8 cellular contexts compared by ENCODE assay signal in genomic region chr9:128067622-128067897, GRCh38. TPM values are rescaled to one million over a fixed set of nuclear protein-coding genes. Genes with fewer than 3 reads are reported as not detected.
A peak's percentile ranks its signal among the peaks of the same experiment; 100 is the strongest.
DNase-seq lines count a peak whose midpoint lies in the region; ATAC-seq and TF ChIP-seq lines count a peak whose summit lies in the region.

No MANE protein-coding gene starts in this region.

- H4K20me1 ChIP-seq in DOHH2 (ENCODE audit: control insufficient read depth, insufficient read depth, low read depth, low read length), result no peaks in the 10 kb centered on the region

- peaks cover 20% of the 10 kb centered on the region for H3F3A ChIP-seq in DOHH2 (ENCODE audit: control insufficient read depth, insufficient read depth)

- H3K27ac ChIP-seq in DOHH2 (ENCODE audit: low read depth, low read length) (peak overlapping the region; percentile 94), RWPE2 (ENCODE audit: poor library complexity, severe bottlenecking) (peak overlapping the region; percentile 86)

- no peaks in the 10 kb centered on the region for H3K9me3 ChIP-seq in DOHH2 (ENCODE audit: control insufficient read depth, insufficient read depth, low read length)
- H3K9me3 ChIP-seq in RWPE2 (ENCODE audit: severe bottlenecking), result no peaks in the 10 kb centered on the region

- no peaks in the 10 kb centered on the region for H3K9me2 ChIP-seq in DOHH2 (replicated peaks; ENCODE audit: control insufficient read depth, low read length)

- peak overlapping the region; percentile 96 for H3K4me3 ChIP-seq in DOHH2 (ENCODE audit: low read length)
- peak overlapping the region; percentile 55 for H3K4me3 ChIP-seq in RWPE2 (ENCODE audit: severe bottlenecking)
- H3K4me3 ChIP-seq in foreskin fibroblast (ENCODE audit: low read depth in 1 of 2, low read length in 2 of 2), result peak overlapping the region; percentile 53 to 91
- H3K4me3 ChIP-seq in skeletal muscle cell (ENCODE audit: low read depth, low read length), result peak overlapping the region; percentile 80

- DNase-seq in RWPE2 (ENCODE audit: low spot score) (no peak), foreskin fibroblast (no peak), skeletal muscle cell (ENCODE audit: low read depth) (no peak), HPDE6-E6E7 (ENCODE audit: extremely low spot score) (no peak), mucosa of gallbladder (ENCODE audit: low spot score) (no peak)
- no peak for DNase-seq in effector CD4-positive, alpha-beta T cell

- ATAC-seq in RWPE2 (ENCODE audit: low read depth), result no peak
- ATAC-seq in HG02981 (IDR thresholded peaks at IDR 0.05; ENCODE audit: unreplicated experiment), result no peak

- H3K27me3 ChIP-seq in DOHH2 (ENCODE audit: control insufficient read depth, low read length), result no peaks in the 10 kb centered on the region
- no peaks in the 10 kb centered on the region for H3K27me3 ChIP-seq in RWPE2 (ENCODE audit: insufficient read depth, poor library complexity, severe bottlenecking)

- TF ChIP-seq CTCF in DOHH2 (IDR thresholded peaks at IDR 0.05; ENCODE audit: low read depth, low read length, poor library complexity, severe bottlenecking), result no peak
- no peak for TF ChIP-seq CTCF in RWPE2 (IDR thresholded peaks at IDR 0.05; ENCODE audit: poor library complexity, severe bottlenecking)
- no peak for TF ChIP-seq CTCF in foreskin fibroblast (IDR thresholded peaks at IDR 0.05; ENCODE audit: low read depth, low read length)

- peaks cover 49% of the 10 kb centered on the region for H3K4me1 ChIP-seq in DOHH2 (ENCODE audit: control insufficient read depth, low read length)
- peaks cover 20% of the 10 kb centered on the region for H3K4me1 ChIP-seq in RWPE2 (ENCODE audit: insufficient read depth, poor library complexity, severe bottlenecking)

- peaks cover 12% of the 10 kb centered on the region for H3K36me3 ChIP-seq in DOHH2 (ENCODE audit: control insufficient read depth, low read length)
- H3K36me3 ChIP-seq in RWPE2 (ENCODE audit: low read depth), result no peaks in the 10 kb centered on the region

- peak overlapping the region; percentile 98 for H3K4me2 ChIP-seq in DOHH2 (ENCODE audit: low read length)

- peaks cover 57% of the 10 kb centered on the region for H3K79me2 ChIP-seq in DOHH2 (ENCODE audit: control insufficient read depth, low read length)

RNA-seq across cellular contexts. Expression of gene NAIF1, which starts 0.4 kb away (rescaled TPM):
- 12.0 TPM for total RNA-seq in mucosa of gallbladder

RNA-seq across cellular contexts. Expression of gene SLC25A25, which starts 0.5 kb away (rescaled TPM):
- total RNA-seq in mucosa of gallbladder, result 77.7 TPM

RNA-seq across cellular contexts. Expression of gene PTGES2, which starts 60.0 kb away (rescaled TPM):
- 61.5 TPM for total RNA-seq in mucosa of gallbladder
